Comparison of ENCODE assay signal across 9 cellular contexts in the genomic region with DNA sequence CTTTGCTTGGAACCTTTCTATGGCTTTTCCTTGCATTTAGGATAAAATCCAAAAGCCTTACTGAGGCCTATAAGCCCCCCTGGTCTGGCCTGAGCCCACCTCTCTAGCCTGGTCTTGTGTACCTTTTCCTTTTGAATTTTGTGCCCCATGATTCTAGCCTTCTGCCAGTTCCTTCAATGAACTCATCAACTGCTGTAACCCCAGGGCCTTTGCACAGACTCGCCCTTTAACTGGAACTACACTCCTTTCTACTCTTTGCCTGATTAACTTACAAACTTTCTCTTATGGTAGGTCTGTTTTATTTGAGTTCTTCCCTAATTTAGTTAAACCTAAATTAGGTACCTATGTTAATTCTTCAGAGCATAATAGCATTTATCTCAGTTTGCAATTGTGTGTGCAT. TPM values are rescaled to one million over a fixed set of nuclear protein-coding genes. Genes with fewer than 3 reads are reported as not detected.
DNase-seq lines count a peak whose midpoint lies in the region; ATAC-seq, FAIRE-seq and TF ChIP-seq lines count a peak whose summit lies in the region.
"Had no signal": no experiment of that assay in that cellular context is flagged by ENCODE, and none has a peak within 500 bp of the region (broad histone marks: within the 10 kb centered on the region; RNA-seq: fewer than 3 reads in every experiment).

No MANE protein-coding gene starts in this region.

- H3K27ac Mint-ChIP-seq in central memory CD8-positive, alpha-beta T cell (ENCODE audit: low read depth) = peak overlapping the region; percentile 89
- H3K27ac Mint-ChIP-seq in nephron = peak overlapping the region; percentile 74 to 99 (median 90)

- H3K27me3 ChIP-seq in right atrium auricular region (no peaks in the 10 kb centered on the region), right cardiac atrium (ENCODE audit: control insufficient read depth, insufficient read depth) (no peaks in the 10 kb centered on the region)

- no peak for FAIRE-seq in H54 (lab: Jason Lieb, UNC)

- WGBS in right cardiac atrium = 95% methylated on average over 1 of the region's 1 CpG

- H3K4me3 Mint-ChIP-seq in central memory CD8-positive, alpha-beta T cell = peak overlapping the region; percentile 61
- H3K4me3 Mint-ChIP-seq in nephron = peak overlapping the region; percentile 95 to 98 (median 97)

- H3K27me3 Mint-ChIP-seq in central memory CD8-positive, alpha-beta T cell = no peaks in the 10 kb centered on the region
- H3K27me3 Mint-ChIP-seq in nephron (ENCODE audit: low read depth) = no peaks in the 10 kb centered on the region

- DNase-seq in right atrium auricular region (ENCODE audit: low spot score) = no peak
- DNase-seq in right cardiac atrium = no peak
- DNase-seq in central memory CD8-positive, alpha-beta T cell (ENCODE audit: low spot score in 2 of 2) = no peak
- no peak for DNase-seq in HK-2 (ENCODE audit: unreplicated experiment)
- no peak for DNase-seq in GM19238 (ENCODE audit: insufficient read length, low spot score)
- no peak for DNase-seq in H54 (ENCODE audit: insufficient read length, low spot score)
- DNase-seq: NCI-H1436 treated with DMSO at 0.1 percent for 48 hours had no signal

- no peak for TF ChIP-seq POLR2A in H54 (IDR thresholded peaks at IDR 0.05; ENCODE audit: low read depth, low read length)

- ATAC-seq in right cardiac atrium = no peak
- no peak for ATAC-seq in central memory CD8-positive, alpha-beta T cell (replicated peaks; ENCODE audit: extremely low read depth, poor library complexity, severe bottlenecking)
- no peak for ATAC-seq in GM18511 (IDR thresholded peaks at IDR 0.05; ENCODE audit: unreplicated experiment)

- intact Hi-C loops in right cardiac atrium (cut with DNase I) = no loop called here

- TF ChIP-seq CTCF in right atrium auricular region (IDR thresholded peaks at IDR 0.05) = no peak
- TF ChIP-seq CTCF in nephron (IDR thresholded peaks at IDR 0.05; ENCODE audit: unreplicated experiment in 3 of 3) = no peak

- no peaks in the 10 kb centered on the region for H3K36me3 ChIP-seq in right atrium auricular region

- H3K9me3 Mint-ChIP-seq in central memory CD8-positive, alpha-beta T cell = no peaks in the 10 kb centered on the region
- H3K9me3 Mint-ChIP-seq in nephron = no peaks in the 10 kb centered on the region

- H3K4me1 ChIP-seq in right atrium auricular region = peaks cover 0 to 86% of the 10 kb centered on the region in 2 donors
- H3K4me1 ChIP-seq in right cardiac atrium (ENCODE audit: control insufficient read depth, insufficient read depth, low read length) = peaks cover 17% of the 10 kb centered on the region

- peaks cover 35% of the 10 kb centered on the region for H3K36me3 Mint-ChIP-seq in central memory CD8-positive, alpha-beta T cell (ENCODE audit: insufficient read depth)
- peaks cover 11% of the 10 kb centered on the region for H3K36me3 Mint-ChIP-seq in nephron (ENCODE audit: low read depth)

- no peaks in the 10 kb centered on the region for H3K9me3 ChIP-seq in right atrium auricular region
- no peaks in the 10 kb centered on the region for H3K9me3 ChIP-seq in right cardiac atrium (ENCODE audit: control insufficient read depth, low read length)

- H3K27ac ChIP-seq in right atrium auricular region (peak overlapping the region; percentile 95 to 98), right cardiac atrium (ENCODE audit: low read length) (no peak overlapping the region)

- H3K4me1 Mint-ChIP-seq in central memory CD8-positive, alpha-beta T cell = peaks cover 62% of the 10 kb centered on the region
- H3K4me1 Mint-ChIP-seq in nephron = peaks cover 47% of the 10 kb centered on the region

- H3K4me3 ChIP-seq in right atrium auricular region (no peak overlapping the region), right cardiac atrium (ENCODE audit: low read length) (no peak overlapping the region)

RNA-seq across cellular contexts. Expression of a gene that starts 24.2 kb away (rescaled TPM):
- total RNA-seq in right atrium auricular region (1 to 10 TPM in 1 of 2 donors, not detected in 1; 1.6 TPM), right cardiac atrium (1 to 10 TPM in 1 of 4 donors, under 1 TPM in 3; 0.74 to 1.4 (median 0.86) TPM)
- polyA plus RNA-seq in right cardiac atrium = 0.27 TPM

RNA-seq across cellular contexts. Expression of a gene that starts 31.3 kb away (rescaled TPM):
- 10 to 100 TPM; 28.5 to 51.7 TPM for total RNA-seq in right atrium auricular region
- 10 to 100 TPM; 26.2 to 39.0 (median 29.1) TPM for total RNA-seq in right cardiac atrium
- polyA plus RNA-seq in right cardiac atrium = 28.3 TPM

RNA-seq across cellular contexts. Expression of a gene that starts 52.6 kb away (rescaled TPM):
- 1 to 10 TPM in 1 of 2 donors, under 1 TPM in 1; 0.44 to 1.0 TPM for total RNA-seq in right atrium auricular region
- 1 to 10 TPM; 1.0 to 1.8 (median 1.3) TPM for total RNA-seq in right cardiac atrium
- 0.36 TPM for polyA plus RNA-seq in right cardiac atrium
